ENCODE assay signal across 13 cellular contexts in the genomic region with DNA sequence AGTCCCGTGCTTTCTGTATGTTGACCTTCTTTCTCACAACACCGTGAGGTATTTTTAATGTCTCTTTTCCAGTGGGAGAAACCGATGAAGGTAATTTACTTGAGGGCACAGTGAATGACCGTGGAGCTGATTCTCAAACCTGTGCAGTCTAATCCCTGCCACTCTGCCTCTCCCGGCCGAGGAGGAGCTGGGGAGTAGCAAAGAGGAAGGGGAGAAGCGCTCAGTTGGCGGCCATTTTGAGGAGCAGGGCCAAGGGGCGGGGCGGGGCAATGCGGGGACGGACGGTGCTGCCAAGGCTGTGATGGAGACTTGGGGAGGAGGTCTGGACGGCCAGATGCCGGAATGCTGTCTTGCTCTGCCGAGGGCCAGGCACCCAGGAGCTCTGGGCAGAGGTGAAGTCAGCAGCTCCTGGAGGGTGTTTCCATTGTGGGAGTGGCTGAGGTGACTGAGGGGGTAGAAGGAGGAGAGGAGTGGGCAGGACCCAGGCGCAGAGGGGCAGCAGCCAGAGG. TPM values are rescaled to one million over a fixed set of nuclear protein-coding genes. Genes with fewer than 3 reads are reported as not detected.
DNase-seq lines count a peak whose midpoint lies in the region; ATAC-seq and TF ChIP-seq lines count a peak whose summit lies in the region.
"Had no signal": no experiment of that assay in that cellular context is flagged by ENCODE, and none has a peak within 500 bp of the region (broad histone marks: within the 10 kb centered on the region; RNA-seq: fewer than 3 reads in every experiment).

No MANE protein-coding gene starts in this region.

- H3K4me1 ChIP-seq in OCI-LY1 (ENCODE audit: insufficient read depth, low read length, severe bottlenecking) (peaks cover 13% of the 10 kb centered on the region), smooth muscle cell (ENCODE audit: low read depth) (no peaks in the 10 kb centered on the region)

- no peaks in the 10 kb centered on the region for H3K36me3 ChIP-seq in OCI-LY1 (ENCODE audit: insufficient read depth, low read length)
- no peaks in the 10 kb centered on the region for H3K36me3 ChIP-seq in smooth muscle cell (ENCODE audit: low read depth)
- H3K36me3 ChIP-seq: SJCRH30 had no signal

- H2AFZ ChIP-seq in OCI-LY1 (ENCODE audit: low read length) (peak overlapping the region; percentile 63; the same call in 1 of the 2 replicates), smooth muscle cell (ENCODE audit: low read depth) (peak overlapping the region; percentile 62)

- H3K27me3 ChIP-seq in OCI-LY1 (ENCODE audit: insufficient read depth, low read length) (no peaks in the 10 kb centered on the region), smooth muscle cell (ENCODE audit: low read depth) (no peaks in the 10 kb centered on the region)
- H3K27me3 ChIP-seq: neutrophil, SJCRH30, suprapubic skin had no signal

- no peaks in the 10 kb centered on the region for H3K27me3 Mint-ChIP-seq in chondrocyte (ENCODE audit: low read depth)

- H3K9me3 ChIP-seq in OCI-LY1 (ENCODE audit: low read length) (no peaks in the 10 kb centered on the region), smooth muscle cell (replicated peaks; ENCODE audit: low read depth) (no peaks in the 10 kb centered on the region)
- H3K9me3 ChIP-seq: neutrophil, SJCRH30, suprapubic skin had no signal

- no peaks in the 10 kb centered on the region for H3F3A ChIP-seq in OCI-LY1 (ENCODE audit: insufficient read depth, low read length)
- no peaks in the 10 kb centered on the region for H3F3A ChIP-seq in smooth muscle cell (ENCODE audit: low read depth)

- H3K79me2 ChIP-seq in OCI-LY1 (ENCODE audit: insufficient read depth, low read length), result no peaks in the 10 kb centered on the region
- H3K79me2 ChIP-seq in smooth muscle cell (ENCODE audit: low read depth), result no peaks in the 10 kb centered on the region

- peaks cover 30% of the 10 kb centered on the region for H3K4me1 Mint-ChIP-seq in chondrocyte (ENCODE audit: low read depth)

- no peaks in the 10 kb centered on the region for H3K9me3 Mint-ChIP-seq in chondrocyte (ENCODE audit: low read depth)

- H3K9me2 ChIP-seq in OCI-LY1 (ENCODE audit: low read depth, low read length), result no peaks in the 10 kb centered on the region

- H3K27ac ChIP-seq in OCI-LY1 (ENCODE audit: low read depth, low read length, poor library complexity, severe bottlenecking) (no peak overlapping the region), smooth muscle cell (ENCODE audit: low read depth) (no peak overlapping the region)
- H3K27ac ChIP-seq: neutrophil, SJCRH30, suprapubic skin had no signal

- no peak for TF ChIP-seq CTCF in OCI-LY1 (IDR thresholded peaks at IDR 0.05; ENCODE audit: low read length)
- TF ChIP-seq CTCF in chondrocyte (IDR thresholded peaks at IDR 0.05), result no peak
- no peak for TF ChIP-seq CTCF in smooth muscle cell (IDR thresholded peaks at IDR 0.05; ENCODE audit: borderline replicate concordance, insufficient read depth, poor library complexity, severe bottlenecking)

- in situ Hi-C loops in KBM-7 (cut with MboI; ENCODE audit: low pct_unique_long_range_greater_than_20kb, low sequenced_read_pairs), result no loop called here

- no peak overlapping the region for H3K27ac Mint-ChIP-seq in chondrocyte (ENCODE audit: unreplicated experiment)

- H3K36me3 Mint-ChIP-seq in chondrocyte (ENCODE audit: low read depth), result no peaks in the 10 kb centered on the region

- H3K4me2 ChIP-seq in OCI-LY1 (ENCODE audit: low read length) (peak overlapping the region; percentile 65), smooth muscle cell (no peak overlapping the region)

- ATAC-seq in GM18519 (IDR thresholded peaks at IDR 0.05; ENCODE audit: low FRiP score, unreplicated experiment), result no peak

- WGBS in smooth muscle cell (ENCODE audit: low lambda C conversion rate), result 71% methylated on average over 8 of the region's 17 CpGs

- H3K9ac ChIP-seq in OCI-LY1 (ENCODE audit: low read length), result peak overlapping the region; percentile 42; the same call in 1 of the 2 replicates
- H3K9ac ChIP-seq in smooth muscle cell (ENCODE audit: low read depth), result no peak overlapping the region

- H3K4me3 ChIP-seq in OCI-LY1 (ENCODE audit: low read depth, low read length, poor library complexity, severe bottlenecking), result peak overlapping the region; percentile 53
- no peak overlapping the region for H3K4me3 ChIP-seq in smooth muscle cell
- H3K4me3 ChIP-seq: SJCRH30, suprapubic skin had no signal

- peak; percentile 13 for DNase-seq in activated CD4-positive, alpha-beta T cell treated with anti-CD3 and anti-CD28 coated beads for 48 hours
- DNase-seq in activated CD4-positive, alpha-beta T cell treated with anti-CD3 and anti-CD28 coated beads for 4 hours, result no peak
- DNase-seq in chondrocyte (ENCODE audit: low spot score), result no peak
- no peak for DNase-seq in smooth muscle cell (lab: John Stamatoyannopoulos, UW; ENCODE audit: unreplicated experiment)
- DNase-seq in NCI-H1436 (lab: John Stamatoyannopoulos, UW), result no peak
- DNase-seq in KBM-7, result no peak
- DNase-seq: erythroblast, NCI-H1417, SJCRH30 had no signal

- H3K4me3 Mint-ChIP-seq in chondrocyte (ENCODE audit: unreplicated experiment), result peak overlapping the region; percentile 23

- H4K20me1 ChIP-seq in OCI-LY1 (ENCODE audit: insufficient read depth, low read length) (no peaks in the 10 kb centered on the region), smooth muscle cell (ENCODE audit: low read depth) (no peaks in the 10 kb centered on the region)

RNA-seq across cellular contexts. Expression of gene RANBP3, which starts 12.4 kb away (rescaled TPM):
- total RNA-seq in chondrocyte (53.5 to 65.5 TPM (median 57.7 TPM) in 3 replicates), smooth muscle cell (45.3 and 65.8 TPM in 2 replicates)
- 11.7 and 13.4 TPM in 2 replicates for polyA plus RNA-seq in smooth muscle cell
